In the genomic region with DNA sequence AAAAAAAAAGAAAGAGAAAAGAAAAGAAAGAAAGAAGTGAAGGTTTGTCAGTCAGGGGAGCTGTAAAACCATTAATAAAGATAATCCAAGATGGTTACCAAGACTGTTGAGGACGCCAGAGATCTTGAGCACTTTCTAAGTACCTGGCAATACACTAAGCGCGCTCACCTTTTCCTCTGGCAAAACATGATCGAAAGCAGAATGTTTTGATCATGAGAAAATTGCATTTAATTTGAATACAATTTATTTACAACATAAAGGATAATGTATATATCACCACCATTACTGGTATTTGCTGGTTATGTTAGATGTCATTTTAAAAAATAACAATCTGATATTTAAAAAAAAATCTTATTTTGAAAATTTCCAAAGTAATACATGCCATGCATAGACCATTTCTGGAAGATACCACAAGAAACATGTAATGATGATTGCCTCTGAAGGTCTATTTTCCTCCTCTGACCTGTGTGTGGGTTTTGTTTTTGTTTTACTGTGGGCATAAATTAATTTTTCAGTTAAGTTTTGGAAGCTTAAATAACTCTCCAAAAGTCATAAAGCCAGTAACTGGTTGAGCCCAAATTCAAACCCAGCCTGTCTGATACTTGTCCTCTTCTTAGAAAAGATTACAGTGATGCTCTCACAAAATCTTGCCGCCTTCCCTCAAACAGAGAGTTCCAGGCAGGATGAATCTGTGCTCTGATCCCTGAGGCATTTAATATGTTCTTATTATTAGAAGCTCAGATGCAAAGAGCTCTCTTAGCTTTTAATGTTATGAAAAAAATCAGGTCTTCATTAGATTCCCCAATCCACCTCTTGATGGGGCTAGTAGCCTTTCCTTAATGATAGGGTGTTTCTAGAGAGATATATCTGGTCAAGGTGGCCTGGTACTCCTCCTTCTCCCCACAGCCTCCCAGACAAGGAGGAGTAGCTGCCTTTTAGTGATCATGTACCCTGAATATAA, we compare ENCODE assay signal across 1 cellular context.
TF ChIP-seq lines count a peak whose summit lies in the region.

No MANE protein-coding gene starts in this region.

TF ChIP-seq in SK-N-SH, 30 proteins besides CTCF, POLR2A, EP300 and RAD21:
- peak; percentile 56; the same call in 1 of the 2 replicates for TF ChIP-seq SMC3 (IDR thresholded peaks at IDR 0.05; ENCODE audit: low read depth, low read length)
- no peak for TF ChIP-seq SIN3A (IDR thresholded peaks at IDR 0.05; ENCODE audit: borderline replicate concordance, low read depth, low read length)
- TF ChIP-seq CHD2 (IDR thresholded peaks at IDR 0.05; ENCODE audit: low read length, partially characterized antibody): no peak
